Comparison of ENCODE assay signal across 8 cellular contexts in the genomic region with DNA sequence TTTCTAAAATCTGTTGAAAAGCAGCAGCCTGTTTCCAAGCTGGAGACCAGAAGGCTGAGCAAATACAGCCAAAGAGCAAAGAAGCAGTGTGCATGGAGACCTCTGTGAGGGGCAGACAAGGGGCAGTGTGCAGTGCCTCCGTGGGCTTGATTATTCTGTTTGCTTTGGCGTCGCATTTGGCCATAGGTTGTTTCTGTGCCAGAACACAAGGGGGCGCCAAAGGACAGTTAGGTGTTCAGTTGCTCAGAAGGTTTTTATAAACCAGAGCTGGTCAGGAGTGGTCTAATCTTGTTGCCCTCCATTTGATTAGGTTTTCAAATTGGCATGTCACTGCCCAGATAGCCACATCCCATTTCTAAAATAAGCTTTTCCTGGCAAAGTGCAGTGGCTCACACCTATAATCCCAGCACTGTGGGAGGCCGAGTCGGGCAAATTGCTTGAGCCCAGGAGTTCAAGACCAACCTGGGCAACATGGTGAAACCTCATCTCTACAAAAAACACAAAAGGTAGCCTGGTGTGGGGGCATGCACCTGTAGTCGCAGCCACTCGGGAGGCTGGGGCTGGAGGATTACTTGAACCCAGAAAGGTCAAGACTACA. TPM values are rescaled to one million over a fixed set of nuclear protein-coding genes. Genes with fewer than 3 reads are reported as not detected.
DNase-seq lines count a peak whose midpoint lies in the region; ATAC-seq and TF ChIP-seq lines count a peak whose summit lies in the region.

No MANE protein-coding gene starts in this region.

- H3K36me3 Mint-ChIP-seq in activated T-helper 2 cell treated with anti-CD3 and anti-CD28 coated beads, Interferon-gamma antibody, Interleukin-2, Interleukin-4, amounts not matched to agents 10 μg/mL and 5 μg/mL and 100 μg/mL, durations not matched to agents 14 hours and 24 hours and 36 hours (ENCODE audit: low read depth), result no peaks in the 10 kb centered on the region
- H3K36me3 Mint-ChIP-seq in osteocyte (ENCODE audit: unreplicated experiment), result peaks cover 2% of the 10 kb centered on the region

- WGBS in thyroid gland, 2 donors, result 40 to 46% methylated on average over 7 to 8 of the region's 8 CpGs

- ATAC-seq in foreskin keratinocyte (peak; percentile 83), GM19328 (IDR thresholded peaks at IDR 0.05; ENCODE audit: unreplicated experiment) (no peak)

- H3K27me3 ChIP-seq in foreskin keratinocyte, result no peaks in the 10 kb centered on the region
- no peaks in the 10 kb centered on the region for H3K27me3 ChIP-seq in thyroid gland

- no peak overlapping the region for H3K4me3 ChIP-seq in thyroid gland (replicated peaks in 1 of 3)

- TF ChIP-seq CTCF in GM12873 (IDR thresholded peaks at IDR 0.05; ENCODE audit: insufficient read depth, low read depth, low read length, missing control alignments) (peak; percentile 88), foreskin keratinocyte (conservative IDR thresholded peaks at IDR 0.05) (peak; percentile 83), osteocyte (IDR thresholded peaks at IDR 0.05) (peak; percentile 86), thyroid gland (IDR thresholded peaks at IDR 0.05) (peak; percentile 65 to 88 (median 78))

- intact Hi-C loops in activated T-helper 2 cell treated with anti-CD3 and anti-CD28 coated beads, Interferon-gamma antibody, Interleukin-2, Interleukin-4, amounts not matched to agents 10 μg/mL and 5 μg/mL and 100 μg/mL, durations not matched to agents 14 hours and 24 hours and 36 hours (cut with micrococcal nuclease), result loop anchor here (1.0 to 10.0 kb wide), 3 partner anchors 36 to 1338 kb away; no protein-coding TSS in a partner anchor
- intact Hi-C loops in thyroid gland (cut with DNase I), result loop anchor here (5.0 kb wide), 1 partner anchor 201 kb away; no protein-coding TSS in a partner anchor

- H3K27me3 Mint-ChIP-seq in activated T-helper 2 cell treated with anti-CD3 and anti-CD28 coated beads, Interferon-gamma antibody, Interleukin-2, Interleukin-4, amounts not matched to agents 10 μg/mL and 5 μg/mL and 100 μg/mL, durations not matched to agents 14 hours and 24 hours and 36 hours (ENCODE audit: low read depth), result no peaks in the 10 kb centered on the region
- H3K27me3 Mint-ChIP-seq in osteocyte (ENCODE audit: unreplicated experiment), result no peaks in the 10 kb centered on the region

- peak in 59 of 76 experiments; percentile 6 to 72 (median 43) for DNase-seq in HUDEP-2 (lab: John Stamatoyannopoulos, UW; ENCODE audit: unreplicated experiment in 76 of 76)
- DNase-seq in RPMI8226, result peak; percentile 58
- DNase-seq in activated T-helper 2 cell treated with anti-CD3 and anti-CD28 coated beads, Interferon-gamma antibody, Interleukin-2, Interleukin-4, amounts not matched to agents 10 μg/mL and 5 μg/mL and 100 μg/mL, durations not matched to agents 14 hours and 24 hours and 36 hours (ENCODE audit: low spot score), result peak; percentile 58
- peak in 1 of 2 donors; percentile 44 for DNase-seq in foreskin keratinocyte
- DNase-seq in osteocyte (ENCODE audit: extremely low spot score, unreplicated experiment), result no peak
- DNase-seq in thyroid gland, result peak; percentile 69 to 80

- H3K4me1 ChIP-seq in foreskin keratinocyte, result no peaks in the 10 kb centered on the region
- H3K4me1 ChIP-seq in thyroid gland, result no peaks in the 10 kb centered on the region

- H3K27ac ChIP-seq in foreskin keratinocyte (no peak overlapping the region), thyroid gland (no peak overlapping the region)

- H3K9me3 Mint-ChIP-seq in activated T-helper 2 cell treated with anti-CD3 and anti-CD28 coated beads, Interferon-gamma antibody, Interleukin-2, Interleukin-4, amounts not matched to agents 10 μg/mL and 5 μg/mL and 100 μg/mL, durations not matched to agents 14 hours and 24 hours and 36 hours, result no peaks in the 10 kb centered on the region
- no peaks in the 10 kb centered on the region for H3K9me3 Mint-ChIP-seq in osteocyte (ENCODE audit: unreplicated experiment)

- no peaks in the 10 kb centered on the region for H3K4me1 Mint-ChIP-seq in activated T-helper 2 cell treated with anti-CD3 and anti-CD28 coated beads, Interferon-gamma antibody, Interleukin-2, Interleukin-4, amounts not matched to agents 10 μg/mL and 5 μg/mL and 100 μg/mL, durations not matched to agents 14 hours and 24 hours and 36 hours (ENCODE audit: low read depth)
- H3K4me1 Mint-ChIP-seq in osteocyte (ENCODE audit: unreplicated experiment), result no peaks in the 10 kb centered on the region

- peaks cover 0 to 5% of the 10 kb centered on the region in 2 donors for H3K36me3 ChIP-seq in thyroid gland

- H3K27ac Mint-ChIP-seq in activated T-helper 2 cell treated with anti-CD3 and anti-CD28 coated beads, Interferon-gamma antibody, Interleukin-2, Interleukin-4, amounts not matched to agents 10 μg/mL and 5 μg/mL and 100 μg/mL, durations not matched to agents 14 hours and 24 hours and 36 hours, result no peak overlapping the region
- H3K27ac Mint-ChIP-seq in osteocyte (ENCODE audit: unreplicated experiment), result no peak overlapping the region

- TF ChIP-seq POLR2A in thyroid gland (IDR thresholded peaks at IDR 0.05), result no peak

- H3K4me3 Mint-ChIP-seq in activated T-helper 2 cell treated with anti-CD3 and anti-CD28 coated beads, Interferon-gamma antibody, Interleukin-2, Interleukin-4, amounts not matched to agents 10 μg/mL and 5 μg/mL and 100 μg/mL, durations not matched to agents 14 hours and 24 hours and 36 hours (ENCODE audit: low read depth), result no peak overlapping the region
- H3K4me3 Mint-ChIP-seq in osteocyte (ENCODE audit: unreplicated experiment), result no peak overlapping the region

- no peaks in the 10 kb centered on the region for H3K9me3 ChIP-seq in thyroid gland

RNA-seq across cellular contexts. Expression of a gene that starts 10.6 kb away (rescaled TPM):
- total RNA-seq in activated T-helper 2 cell treated with anti-CD3 and anti-CD28 coated beads, Interferon-gamma antibody, Interleukin-2, Interleukin-4, amounts not matched to agents 10 μg/mL and 5 μg/mL and 100 μg/mL, durations not matched to agents 14 hours and 24 hours and 36 hours, result 3.9 and 4.6 TPM in 2 replicates
- total RNA-seq in foreskin keratinocyte (0.67 and 1.2 TPM in 2 replicates), osteocyte (2.4 and 3.2 TPM in 2 replicates), thyroid gland (1 to 10 TPM; 3.3 to 5.4 (median 3.5) TPM)
- 0.45 and 0.78 TPM in 2 replicates for polyA plus RNA-seq in foreskin keratinocyte

RNA-seq across cellular contexts. Expression of a gene that starts 50.8 kb away (rescaled TPM):
- total RNA-seq in activated T-helper 2 cell treated with anti-CD3 and anti-CD28 coated beads, Interferon-gamma antibody, Interleukin-2, Interleukin-4, amounts not matched to agents 10 μg/mL and 5 μg/mL and 100 μg/mL, durations not matched to agents 14 hours and 24 hours and 36 hours, result 35.4 and 37.0 TPM in 2 replicates
- 33.0 and 36.9 TPM in 2 replicates for total RNA-seq in foreskin keratinocyte
- 24.7 and 30.9 TPM in 2 replicates for polyA plus RNA-seq in foreskin keratinocyte
- total RNA-seq in osteocyte, result 26.8 and 27.4 TPM in 2 replicates
- total RNA-seq in thyroid gland, result 10 to 100 TPM; 31.2 to 36.0 (median 34.9) TPM

RNA-seq across cellular contexts. Expression of a gene that starts 50.9 kb away (rescaled TPM):
- 10.3 and 10.5 TPM in 2 replicates for total RNA-seq in activated T-helper 2 cell treated with anti-CD3 and anti-CD28 coated beads, Interferon-gamma antibody, Interleukin-2, Interleukin-4, amounts not matched to agents 10 μg/mL and 5 μg/mL and 100 μg/mL, durations not matched to agents 14 hours and 24 hours and 36 hours
- total RNA-seq in foreskin keratinocyte (5.7 and 10.4 TPM in 2 replicates), osteocyte (12.7 and 13.1 TPM in 2 replicates), thyroid gland (10 to 100 TPM; 16.3 to 21.4 (median 19.4) TPM)
- 5.6 and 9.0 TPM in 2 replicates for polyA plus RNA-seq in foreskin keratinocyte
